28 cellular contexts compared by ENCODE assay signal in the genomic region with DNA sequence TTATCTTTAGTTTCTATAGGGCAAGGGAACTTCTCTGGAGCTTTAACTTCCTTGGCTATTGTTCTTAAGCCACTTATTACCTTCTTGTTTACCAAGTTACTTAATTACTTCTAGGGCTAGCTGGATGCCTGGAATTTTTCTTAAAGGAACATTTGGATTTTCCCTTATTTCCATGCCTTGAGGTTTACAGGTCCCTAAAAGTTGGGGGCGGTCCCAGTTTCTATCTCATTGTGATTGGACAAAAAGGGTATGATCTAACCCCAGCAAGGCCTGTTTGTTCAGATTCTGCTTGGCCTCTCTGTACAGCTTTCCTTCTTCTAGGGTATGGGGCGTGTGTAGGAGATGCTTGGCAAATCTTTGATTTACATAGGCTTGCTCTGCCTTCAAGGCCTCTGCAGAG. TPM values are rescaled to one million over a fixed set of nuclear protein-coding genes. Genes with fewer than 3 reads are reported as not detected.
DNase-seq lines count a peak whose midpoint lies in the region; ATAC-seq, FAIRE-seq and TF ChIP-seq lines count a peak whose summit lies in the region.
"Had no signal": no experiment of that assay in that cellular context is flagged by ENCODE, and none has a peak within 500 bp of the region (broad histone marks: within the 10 kb centered on the region; RNA-seq: fewer than 3 reads in every experiment).

No MANE protein-coding gene starts in this region.

- DNase-seq in endodermal cell (peak; percentile 71), left lung (no peak), renal cortical epithelial cell (ENCODE audit: low read depth) (peak; percentile 89), NCI-H187 (lab: John Stamatoyannopoulos, UW) (no peak), kidney glomerular epithelial cell (lab: John Stamatoyannopoulos, UW) (no peak)
- DNase-seq: activated CD8-positive, alpha-beta memory T cell treated with anti-CD3 and anti-CD28 coated beads, Interleukin-2, amount 50 U/mL, for 48 hours; activated CD8-positive, alpha-beta T cell treated with anti-CD3 and anti-CD28 coated beads for 36 hours; activated naive CD4-positive, alpha-beta T cell treated with Interleukin-2 at 50 U/mL for 16 hours; DND-41; hippocampal formation; left ventricle myocardium inferior; naive thymus-derived CD8-positive, alpha-beta T cell; NCI-H146; NCI-H446 treated with DMSO at 0.1 percent for 48 hours; NCI-H774; SJCRH30; stimulated activated CD4-positive, alpha-beta T cell treated with anti-CD3 and anti-CD28 coated beads, Interleukin-4, amount 100 ng/mL, for 24 hours; SW 1271; transverse colon had no signal

- TF ChIP-seq CTCF in endodermal cell (conservative IDR thresholded peaks at IDR 0.05) (no peak), left lung (IDR thresholded peaks at IDR 0.05) (no peak)

- H3K9me3 ChIP-seq in endodermal cell (ENCODE audit: control insufficient read depth, low read length) (no peaks in the 10 kb centered on the region), left lung (no peaks in the 10 kb centered on the region)
- H3K9me3 ChIP-seq: left ventricle myocardium inferior, SJCRH30, transverse colon had no signal

- peaks cover 51% of the 10 kb centered on the region for H3K4me1 Mint-ChIP-seq in endodermal cell

- FAIRE-seq in G401.6 (lab: Jason Lieb, UNC): peak; percentile 87
- FAIRE-seq: A204.1, D721Med had no signal

- H3K27me3 Mint-ChIP-seq in endodermal cell (ENCODE audit: insufficient read depth): peaks cover 6% of the 10 kb centered on the region
- H3K27me3 Mint-ChIP-seq: activated CD8-positive, alpha-beta T cell treated with anti-CD3 and anti-CD28 coated beads for 36 hours; central memory CD8-positive, alpha-beta T cell; dendritic cell treated with granulocyte-macrophage colony-stimulating factor and Interleukin-4, amounts not matched to agents 40 ng/mL and 50 ng/mL, for 4 days; IgD-negative memory B cell; naive thymus-derived CD8-positive, alpha-beta T cell had no signal

- no peaks in the 10 kb centered on the region for H3K9me3 Mint-ChIP-seq in endodermal cell
- H3K9me3 Mint-ChIP-seq: activated CD8-positive, alpha-beta T cell treated with anti-CD3 and anti-CD28 coated beads for 36 hours; activated T-helper 1 cell treated with anti-CD3 and anti-CD28 coated beads, Interleukin-12 subunit alpha, Interleukin-12 subunit beta, Interleukin-2, Interleukin-4 antibody, amounts not matched to agents 30 ng/mL and 10 ng/mL and 1 ng/mL, durations not matched to agents 14 hours and 24 hours and 36 hours; central memory CD8-positive, alpha-beta T cell; dendritic cell treated with granulocyte-macrophage colony-stimulating factor and Interleukin-4, amounts not matched to agents 40 ng/mL and 50 ng/mL, for 4 days; IgD-negative memory B cell; naive thymus-derived CD8-positive, alpha-beta T cell had no signal

- WGBS in endodermal cell (ENCODE audit: insufficient coverage in 1 of 2, insufficient read length in 1 of 2), 2 experiments: 75 to 83% methylated on average over 2 of the region's 2 CpGs

- ATAC-seq in left lung (peak; percentile 30), HG03460 (IDR thresholded peaks at IDR 0.05; ENCODE audit: unreplicated experiment) (no peak), GM19452 (IDR thresholded peaks at IDR 0.05; ENCODE audit: unreplicated experiment) (no peak)
- ATAC-seq: activated CD8-positive, alpha-beta T cell treated with anti-CD3 and anti-CD28 coated beads for 36 hours; naive thymus-derived CD8-positive, alpha-beta T cell had no signal

- no peak overlapping the region for H3K9ac ChIP-seq in endodermal cell (ENCODE audit: extremely low read depth, low read length, poor library complexity, severe bottlenecking)

- H3K27ac Mint-ChIP-seq in endodermal cell: peak overlapping the region; percentile 94
- H3K27ac Mint-ChIP-seq: activated CD8-positive, alpha-beta T cell treated with anti-CD3 and anti-CD28 coated beads for 36 hours; activated T-helper 1 cell treated with anti-CD3 and anti-CD28 coated beads, Interleukin-12 subunit alpha, Interleukin-12 subunit beta, Interleukin-2, Interleukin-4 antibody, amounts not matched to agents 30 ng/mL and 10 ng/mL and 1 ng/mL, durations not matched to agents 14 hours and 24 hours and 36 hours; dendritic cell treated with granulocyte-macrophage colony-stimulating factor and Interleukin-4, amounts not matched to agents 40 ng/mL and 50 ng/mL, for 4 days had no signal

- peaks cover 10% of the 10 kb centered on the region for H3K36me3 Mint-ChIP-seq in endodermal cell (ENCODE audit: low read depth)

- peak overlapping the region; percentile 7 for H3K4me3 Mint-ChIP-seq in endodermal cell
- H3K4me3 Mint-ChIP-seq: activated CD8-positive, alpha-beta T cell treated with anti-CD3 and anti-CD28 coated beads for 36 hours; activated T-helper 1 cell treated with anti-CD3 and anti-CD28 coated beads, Interleukin-12 subunit alpha, Interleukin-12 subunit beta, Interleukin-2, Interleukin-4 antibody, amounts not matched to agents 30 ng/mL and 10 ng/mL and 1 ng/mL, durations not matched to agents 14 hours and 24 hours and 36 hours; central memory CD8-positive, alpha-beta T cell; dendritic cell treated with granulocyte-macrophage colony-stimulating factor and Interleukin-4, amounts not matched to agents 40 ng/mL and 50 ng/mL, for 4 days; IgD-negative memory B cell; naive thymus-derived CD8-positive, alpha-beta T cell had no signal

- H3K4me1 ChIP-seq in endodermal cell (ENCODE audit: control insufficient read depth, insufficient read depth, low read length) (peaks cover 23% of the 10 kb centered on the region), left lung (no peaks in the 10 kb centered on the region)
- H3K4me1 ChIP-seq: SJCRH30 had no signal

- H3K27me3 ChIP-seq in endodermal cell (ENCODE audit: control insufficient read depth, insufficient read depth, low read length, poor library complexity, severe bottlenecking): no peaks in the 10 kb centered on the region
- H3K27me3 ChIP-seq in left lung: no peaks in the 10 kb centered on the region
- H3K27me3 ChIP-seq: SJCRH30, transverse colon had no signal

- intact Hi-C loops in left lung (cut with DNase I): no loop called here

- H3K27ac ChIP-seq in endodermal cell (ENCODE audit: low read depth, low read length) (peak overlapping the region; percentile 3), left lung (no peak overlapping the region)
- H3K27ac ChIP-seq: left ventricle myocardium inferior, SJCRH30 had no signal

- H3K4me3 ChIP-seq in endodermal cell (ENCODE audit: low read length) (no peak overlapping the region), left lung (no peak overlapping the region)
- H3K4me3 ChIP-seq: left ventricle myocardium inferior, SJCRH30, transverse colon had no signal

- H3K36me3 ChIP-seq in endodermal cell (ENCODE audit: control insufficient read depth, insufficient read depth, low read length) (no peaks in the 10 kb centered on the region), left lung (peaks cover 0 to 39% of the 10 kb centered on the region in 2 donors)
- H3K36me3 ChIP-seq: SJCRH30, transverse colon had no signal

RNA-seq across cellular contexts. Expression of a gene that starts 17.4 kb away (rescaled TPM):
- total RNA-seq in endodermal cell: 100 to 1,000 TPM; 127 to 159 TPM
- 108 TPM for polyA plus RNA-seq in endodermal cell (2013, experiment 1 of 2)
- 102 TPM for polyA plus RNA-seq in endodermal cell (2013, experiment 2 of 2)
- total RNA-seq in left lung: 10 to 100 TPM; 55.5 to 57.1 TPM
- total RNA-seq in renal cortical epithelial cell: 126 and 207 TPM in 2 replicates

Comparison
In these comparisons a context has a peak if more than half of its experiments do, and no peak if none do; other contexts are left out.
1. DNase-seq: peak in endodermal cell (single experiment) and renal cortical epithelial cell (single experiment); none in left lung (0 of 2), NCI-H187 (0 of 2) and kidney glomerular epithelial cell (single experiment).